Comparison of ENCODE assay signal across 9 cellular contexts in the genomic region with DNA sequence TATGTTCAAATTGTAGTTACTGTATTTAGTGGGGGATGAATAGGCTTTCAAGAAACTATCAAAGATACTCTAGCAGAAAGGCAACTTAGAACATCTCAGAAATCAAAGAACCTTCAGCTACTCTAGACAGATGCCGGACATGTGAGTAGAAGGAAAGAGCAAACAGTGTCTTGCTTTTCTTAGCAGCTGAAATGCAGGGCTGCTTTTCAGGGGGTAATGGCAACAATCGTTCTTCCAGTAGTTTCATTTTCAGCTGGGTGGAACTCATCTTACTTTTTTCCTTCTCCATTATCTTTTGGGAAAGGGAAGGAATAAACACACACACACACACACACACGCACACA.
DNase-seq lines count a peak whose midpoint lies in the region; ATAC-seq and TF ChIP-seq lines count a peak whose summit lies in the region.
"Had no signal": no experiment of that assay in that cellular context is flagged by ENCODE, and none has a peak within 500 bp of the region (broad histone marks: within the 10 kb centered on the region; RNA-seq: fewer than 3 reads in every experiment).

No MANE protein-coding gene starts in this region.

- no peaks in the 10 kb centered on the region for H3K27me3 ChIP-seq in CD8-positive, alpha-beta T cell (ENCODE audit: insufficient read depth, low read length)

- TF ChIP-seq CTCF in CD8-positive, alpha-beta T cell (IDR thresholded peaks at IDR 0.05) = no peak

- peaks cover 25% of the 10 kb centered on the region for H3K4me1 ChIP-seq in CD8-positive, alpha-beta T cell (ENCODE audit: insufficient read depth, low read length)

- H3K9me3 Mint-ChIP-seq in CD8-positive, alpha-beta T cell = no peaks in the 10 kb centered on the region
- H3K9me3 Mint-ChIP-seq in central memory CD8-positive, alpha-beta T cell = no peaks in the 10 kb centered on the region
- no peaks in the 10 kb centered on the region for H3K9me3 Mint-ChIP-seq in natural killer cell treated with Interleukin-12 subunit alpha and Interleukin-12 subunit beta and Interleukin-15 and Interleukin-18, amount 100 ng/mL, for 72 hours

- ATAC-seq in CD8-positive, alpha-beta T cell = peak; percentile 16
- ATAC-seq in central memory CD8-positive, alpha-beta T cell (replicated peaks; ENCODE audit: extremely low read depth, poor library complexity, severe bottlenecking) = peak; percentile 19
- no peak for ATAC-seq in natural killer cell treated with Interleukin-12 subunit alpha and Interleukin-12 subunit beta and Interleukin-15 and Interleukin-18, amount 100 ng/mL, for 72 hours
- ATAC-seq in HG03439 (IDR thresholded peaks at IDR 0.05; ENCODE audit: unreplicated experiment) = no peak
- ATAC-seq in GM18909 (IDR thresholded peaks at IDR 0.05; ENCODE audit: poor library complexity, unreplicated experiment) = no peak

- CTCF ChIA-PET in CD8-positive, alpha-beta T cell (lab: Charles Lee) = interaction anchor here (0.9 to 1.1 kb wide), 2 partner anchors 12 to 41 kb away, joined by 3 to 5 read pairs; no protein-coding TSS in a partner anchor

- H3K36me3 ChIP-seq in CD8-positive, alpha-beta T cell (ENCODE audit: insufficient read depth, low read length) = no peaks in the 10 kb centered on the region
- H3K36me3 ChIP-seq in KOPT-K1 (ENCODE audit: insufficient read depth, low read length) = no peaks in the 10 kb centered on the region

- peak overlapping the region; percentile 22 for H3K4me3 ChIP-seq in CD8-positive, alpha-beta T cell (ENCODE audit: low read depth, low read length)

- POLR2A ChIA-PET in CD8-positive, alpha-beta T cell (lab: Charles Lee) = interaction anchor here (0.8 kb wide), 1 partner anchor 15 kb away, joined by 3 read pairs; no protein-coding TSS in a partner anchor

- DNase-seq in CD8-positive, alpha-beta T cell = no peak
- no peak for DNase-seq in central memory CD8-positive, alpha-beta T cell (ENCODE audit: low spot score in 2 of 2)
- DNase-seq in natural killer cell treated with Interleukin-12 subunit alpha and Interleukin-12 subunit beta and Interleukin-15 and Interleukin-18, amount 100 ng/mL, for 72 hours (ENCODE audit: low spot score) = no peak
- no peak for DNase-seq in T-helper 9 cell
- DNase-seq in NCI-H345 (lab: John Stamatoyannopoulos, UW) = no peak
- DNase-seq: HCEC 1CT had no signal

- peak overlapping the region; percentile 80 for H3K4me3 Mint-ChIP-seq in CD8-positive, alpha-beta T cell
- peak overlapping the region; percentile 82 for H3K4me3 Mint-ChIP-seq in central memory CD8-positive, alpha-beta T cell
- H3K4me3 Mint-ChIP-seq in natural killer cell treated with Interleukin-12 subunit alpha and Interleukin-12 subunit beta and Interleukin-15 and Interleukin-18, amount 100 ng/mL, for 72 hours = peak overlapping the region; percentile 83

- no peaks in the 10 kb centered on the region for H3K36me3 Mint-ChIP-seq in CD8-positive, alpha-beta T cell
- peaks cover 8% of the 10 kb centered on the region for H3K36me3 Mint-ChIP-seq in central memory CD8-positive, alpha-beta T cell (ENCODE audit: insufficient read depth)
- H3K36me3 Mint-ChIP-seq in natural killer cell treated with Interleukin-12 subunit alpha and Interleukin-12 subunit beta and Interleukin-15 and Interleukin-18, amount 100 ng/mL, for 72 hours = no peaks in the 10 kb centered on the region

- no peaks in the 10 kb centered on the region for H3K27me3 Mint-ChIP-seq in CD8-positive, alpha-beta T cell (ENCODE audit: low read depth)
- H3K27me3 Mint-ChIP-seq in central memory CD8-positive, alpha-beta T cell = no peaks in the 10 kb centered on the region
- peaks cover 0 to 13% of the 10 kb centered on the region in 2 donors for H3K27me3 Mint-ChIP-seq in natural killer cell treated with Interleukin-12 subunit alpha and Interleukin-12 subunit beta and Interleukin-15 and Interleukin-18, amount 100 ng/mL, for 72 hours

- intact Hi-C loops in CD8-positive, alpha-beta T cell (cut with DNase I, micrococcal nuclease) = no loop called here

- peaks cover 46% of the 10 kb centered on the region for H3K4me1 Mint-ChIP-seq in CD8-positive, alpha-beta T cell (ENCODE audit: low read depth)
- H3K4me1 Mint-ChIP-seq in central memory CD8-positive, alpha-beta T cell = peaks cover 29% of the 10 kb centered on the region
- peaks cover 24 to 35% of the 10 kb centered on the region in 2 donors for H3K4me1 Mint-ChIP-seq in natural killer cell treated with Interleukin-12 subunit alpha and Interleukin-12 subunit beta and Interleukin-15 and Interleukin-18, amount 100 ng/mL, for 72 hours (ENCODE audit: low read depth in 2 of 2)

- no peaks in the 10 kb centered on the region for H3K9me3 ChIP-seq in CD8-positive, alpha-beta T cell (ENCODE audit: low read length)
- H3K9me3 ChIP-seq in KOPT-K1 (ENCODE audit: insufficient read depth, low read length, poor library complexity, severe bottlenecking) = no peaks in the 10 kb centered on the region

- no peak overlapping the region for H3K27ac ChIP-seq in CD8-positive, alpha-beta T cell (ENCODE audit: low read depth, low read length)
- peak overlapping the region; percentile 44 for H3K27ac ChIP-seq in KOPT-K1 (ENCODE audit: low read depth, low read length, poor library complexity, severe bottlenecking)

- peak overlapping the region; percentile 58 for H3K27ac Mint-ChIP-seq in CD8-positive, alpha-beta T cell
- peak overlapping the region; percentile 87 for H3K27ac Mint-ChIP-seq in central memory CD8-positive, alpha-beta T cell (ENCODE audit: low read depth)
- peak overlapping the region; percentile 10 to 44 for H3K27ac Mint-ChIP-seq in natural killer cell treated with Interleukin-12 subunit alpha and Interleukin-12 subunit beta and Interleukin-15 and Interleukin-18, amount 100 ng/mL, for 72 hours

Comparison
In these comparisons a context has a peak if more than half of its experiments do, and no peak if none do; other contexts are left out.
1. ATAC-seq: peak in CD8-positive, alpha-beta T cell (single experiment) and central memory CD8-positive, alpha-beta T cell (single experiment); none in natural killer cell treated with Interleukin-12 subunit alpha and Interleukin-12 subunit beta and Interleukin-15 and Interleukin-18, amount 100 ng/mL, for 72 hours (0 of 2), HG03439 (single experiment) and GM18909 (single experiment).
2. H3K27ac Mint-ChIP-seq: peak in every context shown above with its lines; median percentile 87 in central memory CD8-positive, alpha-beta T cell; 58 in CD8-positive, alpha-beta T cell; 27 in natural killer cell treated with Interleukin-12 subunit alpha and Interleukin-12 subunit beta and Interleukin-15 and Interleukin-18, amount 100 ng/mL, for 72 hours.
3. Peak in every context shown above with its lines, with median percentiles within 50 percentile points of each other: H3K4me3 Mint-ChIP-seq.